ENCODE assay signal across 8 cellular contexts in the genomic region with DNA sequence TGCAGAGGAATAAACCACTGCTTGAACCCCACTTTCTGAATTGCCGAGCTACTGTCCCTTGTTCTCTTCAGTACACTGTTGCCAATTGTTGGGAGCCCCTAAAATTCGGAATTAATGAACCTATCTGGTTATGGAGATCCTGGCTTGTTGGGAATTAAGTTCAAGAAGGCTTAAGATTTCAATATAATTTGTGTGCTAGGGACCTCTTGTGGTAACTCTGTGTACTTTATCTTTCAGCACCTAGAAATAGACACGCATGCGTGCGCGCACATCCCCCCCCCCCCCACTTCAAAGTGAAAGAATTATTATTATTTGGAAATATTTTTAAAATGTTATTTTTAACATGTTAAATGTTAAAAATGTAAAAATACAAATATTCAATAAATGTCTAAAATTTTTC. TPM values are rescaled to one million over a fixed set of nuclear protein-coding genes. Genes with fewer than 3 reads are reported as not detected.
A peak's percentile ranks its signal among the peaks of the same experiment; 100 is the strongest.
DNase-seq lines count a peak whose midpoint lies in the region; FAIRE-seq and TF ChIP-seq lines count a peak whose summit lies in the region.

No MANE protein-coding gene starts in this region.

- peak; percentile 64 for TF ChIP-seq CTCF in choroid plexus epithelial cell (conservative IDR thresholded peaks at IDR 0.05; ENCODE audit: low read depth, low read length)

- TF ChIP-seq POLR2A in GM12892 (IDR thresholded peaks at IDR 0.05; ENCODE audit: low read depth, low read length), result no peak

- peak; percentile 51 for FAIRE-seq in GM19239 (lab: Jason Lieb, UNC)
- FAIRE-seq in GM12892 (lab: Jason Lieb, UNC), result no peak

- H3K4me3 ChIP-seq in choroid plexus epithelial cell (ENCODE audit: low read depth, low read length), result no peak overlapping the region

- DNase-seq in AML-193 (lab: John Stamatoyannopoulos, UW) (peak; percentile 35 to 39), GM19239 (ENCODE audit: insufficient read length, low spot score) (peak; percentile 20), NOMO-1 treated with DMSO at 0.1 percent for 48 hours (lab: John Stamatoyannopoulos, UW; ENCODE audit: unreplicated experiment) (peak; percentile 51), choroid plexus epithelial cell (ENCODE audit: low read depth) (peak; percentile 85), lung microvascular endothelial cell (ENCODE audit: low read depth in 2 of 2) (peak; percentile 66 to 74), GM12892 (ENCODE audit: insufficient read length) (no peak), GF-D8 (lab: John Stamatoyannopoulos, UW) (no peak), ecto neural progenitor cell (ENCODE audit: low spot score) (no peak)

RNA-seq across cellular contexts. Expression of a gene that starts 53.3 kb away (rescaled TPM):
- 1.3 and 2.4 TPM in 2 replicates for total RNA-seq in lung microvascular endothelial cell
- 0.74 TPM for polyA plus RNA-seq in GM12892 (2012; ENCODE audit: missing spikeins)

Comparison
In these comparisons a context has a peak if more than half of its experiments do, and no peak if none do; other contexts are left out.
1. DNase-seq: peak in AML-193 (2 of 2), GM19239 (single experiment), NOMO-1 treated with DMSO at 0.1 percent for 48 hours (single experiment), choroid plexus epithelial cell (single experiment) and lung microvascular endothelial cell (2 of 2); none in GM12892 (single experiment), GF-D8 (single experiment) and ecto neural progenitor cell (single experiment).